Comparison of ENCODE assay signal across 28 cellular contexts in the genomic region with DNA sequence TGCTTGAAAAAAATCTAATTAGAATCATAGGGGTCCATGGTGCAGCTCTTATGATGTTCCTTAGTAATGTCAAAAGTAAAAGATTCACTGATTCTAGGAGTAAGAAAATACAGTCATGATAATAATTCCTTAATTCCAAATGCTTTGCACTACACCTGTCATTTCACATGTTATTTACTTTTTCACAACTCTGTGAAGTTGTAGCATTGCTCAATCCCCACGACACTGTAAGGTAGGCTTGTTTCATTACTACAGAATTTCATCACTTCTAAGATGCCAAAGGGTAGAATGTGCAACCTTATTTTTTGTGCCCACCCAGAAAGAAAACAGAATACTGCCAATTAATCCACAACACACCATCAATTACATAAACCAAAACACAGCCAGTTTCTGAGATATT. TPM values are rescaled to one million over a fixed set of nuclear protein-coding genes. Genes with fewer than 3 reads are reported as not detected.
"Had no signal": no experiment of that assay in that cellular context is flagged by ENCODE, and none has a peak within 500 bp of the region (broad histone marks: within the 10 kb centered on the region; RNA-seq: fewer than 3 reads in every experiment).

No MANE protein-coding gene starts in this region.

- H3K27ac Mint-ChIP-seq: activated CD4-positive, alpha-beta memory T cell treated with anti-CD3 and anti-CD28 coated beads for 36 hours; activated CD4-positive, alpha-beta T cell treated with anti-CD3 and anti-CD28 coated beads for 36 hours; activated CD4-positive, alpha-beta T cell treated with anti-CD3 and anti-CD28 coated beads, Interleukin-2, amount 10 ng/mL, durations not matched to agents 24 days and 14 days; activated naive CD4-positive, alpha-beta T cell treated with anti-CD3 and anti-CD28 coated beads, Interleukin-2, amount 10 ng/mL, durations not matched to agents 7 days and 5 days; activated naive CD4-positive, alpha-beta T cell treated with anti-CD3 and anti-CD28 coated beads, Interleukin-2, amount 50 U/mL, for 72 hours; activated naive CD8-positive, alpha-beta T cell treated with anti-CD3 and anti-CD28 coated beads, Interleukin-2, amount 10 ng/mL, durations not matched to agents 7 days and 5 days; activated T-cell treated with anti-CD3 and anti-CD28 coated beads, Interleukin-2, amount 50 U/mL, for 24 hours; activated T-cell treated with anti-CD3 and anti-CD28 coated beads, Interleukin-2, amount 50 U/mL, for 72 hours; brain; effector memory CD8-positive, alpha-beta T cell had no signal

- H3K4me3 ChIP-seq: ascending aorta, breast epithelium, esophagus squamous epithelium, gastroesophageal sphincter had no signal

- H3K27me3 ChIP-seq: ascending aorta, breast epithelium, esophagus squamous epithelium had no signal

- H3K36me3 ChIP-seq: ascending aorta, breast epithelium, esophagus squamous epithelium, gastroesophageal sphincter had no signal

- H3K27me3 Mint-ChIP-seq: brain had no signal

- DNase-seq: activated CD4-positive, alpha-beta memory T cell treated with anti-CD3 and anti-CD28 coated beads for 36 hours; activated CD4-positive, alpha-beta T cell treated with anti-CD3 and anti-CD28 coated beads for 36 hours; activated CD4-positive, alpha-beta T cell treated with anti-CD3 and anti-CD28 coated beads, Interleukin-2, amount 10 ng/mL, durations not matched to agents 24 days and 14 days; activated CD4-positive, CD25-positive, alpha-beta regulatory T cell; activated CD4-positive, CD25-positive, alpha-beta regulatory T cell treated with anti-CD3 and anti-CD28 coated beads, Interleukin-2, amount 50 U/mL, for 72 hours; activated CD8-positive, alpha-beta memory T cell treated with anti-CD3 and anti-CD28 coated beads, Interleukin-2, amount 50 U/mL, for 48 hours; activated gamma-delta T cell; activated naive CD4-positive, alpha-beta T cell; activated naive CD4-positive, alpha-beta T cell treated with anti-CD3 and anti-CD28 coated beads, Interleukin-2, amount 10 ng/mL, durations not matched to agents 7 days and 5 days; activated naive CD8-positive, alpha-beta T cell treated with anti-CD3 and anti-CD28 coated beads, Interleukin-2, amount 10 ng/mL, durations not matched to agents 7 days and 5 days; activated T-cell treated with anti-CD3 and anti-CD28 coated beads for 4 hours; activated T-cell treated with anti-CD3 and anti-CD28 coated beads, Interleukin-2, amount 50 U/mL, for 24 hours; activated T-cell treated with anti-CD3 and anti-CD28 coated beads, Interleukin-2, amount 50 U/mL, for 72 hours; cortex of kidney; dermis blood vessel endothelial cell; effector CD4-positive, alpha-beta T cell; effector memory CD8-positive, alpha-beta T cell; esophagus squamous epithelium; foreskin melanocyte; T-helper 2 cell had no signal

- H3K9me3 Mint-ChIP-seq: activated CD4-positive, alpha-beta memory T cell treated with anti-CD3 and anti-CD28 coated beads for 36 hours; activated CD4-positive, alpha-beta T cell treated with anti-CD3 and anti-CD28 coated beads, Interleukin-2, amount 10 ng/mL, durations not matched to agents 24 days and 14 days; activated naive CD4-positive, alpha-beta T cell treated with anti-CD3 and anti-CD28 coated beads, Interleukin-2, amount 10 ng/mL, durations not matched to agents 7 days and 5 days; activated naive CD8-positive, alpha-beta T cell treated with anti-CD3 and anti-CD28 coated beads, Interleukin-2, amount 10 ng/mL, durations not matched to agents 7 days and 5 days; activated T-cell treated with anti-CD3 and anti-CD28 coated beads, Interleukin-2, amount 50 U/mL, for 24 hours; activated T-cell treated with anti-CD3 and anti-CD28 coated beads, Interleukin-2, amount 50 U/mL, for 72 hours; brain; central memory CD8-positive, alpha-beta T cell; effector memory CD8-positive, alpha-beta T cell had no signal

- H3K27ac ChIP-seq: ascending aorta, epithelial cell of prostate, esophagus squamous epithelium, gastroesophageal sphincter had no signal

- H3K4me3 Mint-ChIP-seq: activated CD4-positive, alpha-beta memory T cell treated with anti-CD3 and anti-CD28 coated beads for 36 hours; activated CD4-positive, alpha-beta T cell treated with anti-CD3 and anti-CD28 coated beads for 36 hours; activated CD4-positive, alpha-beta T cell treated with anti-CD3 and anti-CD28 coated beads, Interleukin-2, amount 10 ng/mL, durations not matched to agents 24 days and 14 days; activated naive CD4-positive, alpha-beta T cell treated with anti-CD3 and anti-CD28 coated beads, Interleukin-2, amount 10 ng/mL, durations not matched to agents 7 days and 5 days; activated naive CD8-positive, alpha-beta T cell treated with anti-CD3 and anti-CD28 coated beads, Interleukin-2, amount 10 ng/mL, durations not matched to agents 7 days and 5 days; activated T-cell treated with anti-CD3 and anti-CD28 coated beads, Interleukin-2, amount 50 U/mL, for 24 hours; activated T-cell treated with anti-CD3 and anti-CD28 coated beads, Interleukin-2, amount 50 U/mL, for 72 hours; brain; central memory CD8-positive, alpha-beta T cell; effector memory CD8-positive, alpha-beta T cell had no signal

- H3K36me3 Mint-ChIP-seq: activated CD4-positive, alpha-beta memory T cell treated with anti-CD3 and anti-CD28 coated beads for 36 hours; activated naive CD4-positive, alpha-beta T cell treated with anti-CD3 and anti-CD28 coated beads, Interleukin-2, amount 10 ng/mL, durations not matched to agents 7 days and 5 days; activated naive CD8-positive, alpha-beta T cell treated with anti-CD3 and anti-CD28 coated beads, Interleukin-2, amount 10 ng/mL, durations not matched to agents 7 days and 5 days; brain had no signal

- ATAC-seq: activated CD4-positive, alpha-beta T cell treated with anti-CD3 and anti-CD28 coated beads for 36 hours; activated naive CD4-positive, alpha-beta T cell treated with anti-CD3 and anti-CD28 coated beads, Interleukin-2, amount 50 U/mL, for 72 hours; activated T-cell treated with anti-CD3 and anti-CD28 coated beads, Interleukin-2, amount 50 U/mL, for 72 hours; effector memory CD8-positive, alpha-beta T cell; gastroesophageal sphincter had no signal

- H3K4me1 ChIP-seq: gastroesophageal sphincter had no signal

- H3K9me3 ChIP-seq: ascending aorta, breast epithelium, esophagus squamous epithelium, gastroesophageal sphincter had no signal

- H3K4me1 Mint-ChIP-seq: activated CD4-positive, alpha-beta T cell treated with anti-CD3 and anti-CD28 coated beads for 36 hours; activated CD4-positive, alpha-beta T cell treated with anti-CD3 and anti-CD28 coated beads, Interleukin-2, amount 10 ng/mL, durations not matched to agents 24 days and 14 days; activated naive CD4-positive, alpha-beta T cell treated with anti-CD3 and anti-CD28 coated beads, Interleukin-2, amount 10 ng/mL, durations not matched to agents 7 days and 5 days; activated naive CD8-positive, alpha-beta T cell treated with anti-CD3 and anti-CD28 coated beads, Interleukin-2, amount 10 ng/mL, durations not matched to agents 7 days and 5 days; central memory CD8-positive, alpha-beta T cell had no signal

RNA-seq across cellular contexts. Expression of a gene that starts 46.1 kb away (rescaled TPM):
- total RNA-seq: activated CD4-positive, alpha-beta memory T cell treated with anti-CD3 and anti-CD28 coated beads for 36 hours; activated CD4-positive, alpha-beta T cell treated with anti-CD3 and anti-CD28 coated beads for 36 hours; activated CD4-positive, alpha-beta T cell treated with anti-CD3 and anti-CD28 coated beads, Interleukin-2, amount 10 ng/mL, durations not matched to agents 24 days and 14 days; activated naive CD4-positive, alpha-beta T cell treated with anti-CD3 and anti-CD28 coated beads, Interleukin-2, amount 50 U/mL, for 72 hours; activated naive CD8-positive, alpha-beta T cell treated with anti-CD3 and anti-CD28 coated beads, Interleukin-2, amount 10 ng/mL, durations not matched to agents 7 days and 5 days; T-helper 1 cell treated with Interleukin-12 subunit alpha and Interleukin-12 subunit beta and Interleukin-4 antibody, amounts not matched to agents 30 ng/mL and 1 ng/mL, for 36 hours had no signal
